ENCODE assay signal across 1 cellular context in genomic region chr15:57418640-57419039, GRCh38.
TF ChIP-seq lines count a peak whose summit lies in the region.

No MANE protein-coding gene starts in this region.

TF ChIP-seq in H1, 55 proteins besides CTCF, POLR2A, EP300 and RAD21:
- TF ChIP-seq ATF3 (IDR thresholded peaks at IDR 0.05; ENCODE audit: insufficient read depth, low read depth, low read length) (no peak), CEBPB (IDR thresholded peaks at IDR 0.05; ENCODE audit: low read depth, low read length) (no peak), NANOG (IDR thresholded peaks at IDR 0.05; ENCODE audit: insufficient read depth, low read depth, low read length, poor library complexity, severe bottlenecking) (no peak), CTBP2 (IDR thresholded peaks at IDR 0.05; ENCODE audit: borderline replicate concordance, insufficient read depth, insufficient read length, low read length) (no peak), CBX8 (IDR thresholded peaks at IDR 0.05; ENCODE audit: borderline replicate concordance, low read depth, low read length) (no peak), TAF1 (IDR thresholded peaks at IDR 0.05; ENCODE audit: low read depth, low read length) (no peak), FOSL1 (IDR thresholded peaks at IDR 0.05; ENCODE audit: insufficient read depth, low read depth, low read length) (no peak), BRCA1 (IDR thresholded peaks at IDR 0.05; ENCODE audit: low read depth, low read length) (no peak), TCF12 (IDR thresholded peaks at IDR 0.05; ENCODE audit: low read depth, low read length) (no peak), ZNF274 (IDR thresholded peaks at IDR 0.05; ENCODE audit: borderline replicate concordance, extremely low read depth, low read length) (no peak), RNF2 (IDR thresholded peaks at IDR 0.05; ENCODE audit: borderline replicate concordance, low read depth, low read length, missing control alignments, poor library complexity, severe bottlenecking) (no peak), E2F6 (IDR thresholded peaks at IDR 0.05) (no peak), KDM5A (IDR thresholded peaks at IDR 0.05; ENCODE audit: low read length) (no peak), JUND (IDR thresholded peaks at IDR 0.05; ENCODE audit: low read length) (no peak)
TF ChIP-seq in H1: peak in this region for 0.
